In the genomic region with DNA sequence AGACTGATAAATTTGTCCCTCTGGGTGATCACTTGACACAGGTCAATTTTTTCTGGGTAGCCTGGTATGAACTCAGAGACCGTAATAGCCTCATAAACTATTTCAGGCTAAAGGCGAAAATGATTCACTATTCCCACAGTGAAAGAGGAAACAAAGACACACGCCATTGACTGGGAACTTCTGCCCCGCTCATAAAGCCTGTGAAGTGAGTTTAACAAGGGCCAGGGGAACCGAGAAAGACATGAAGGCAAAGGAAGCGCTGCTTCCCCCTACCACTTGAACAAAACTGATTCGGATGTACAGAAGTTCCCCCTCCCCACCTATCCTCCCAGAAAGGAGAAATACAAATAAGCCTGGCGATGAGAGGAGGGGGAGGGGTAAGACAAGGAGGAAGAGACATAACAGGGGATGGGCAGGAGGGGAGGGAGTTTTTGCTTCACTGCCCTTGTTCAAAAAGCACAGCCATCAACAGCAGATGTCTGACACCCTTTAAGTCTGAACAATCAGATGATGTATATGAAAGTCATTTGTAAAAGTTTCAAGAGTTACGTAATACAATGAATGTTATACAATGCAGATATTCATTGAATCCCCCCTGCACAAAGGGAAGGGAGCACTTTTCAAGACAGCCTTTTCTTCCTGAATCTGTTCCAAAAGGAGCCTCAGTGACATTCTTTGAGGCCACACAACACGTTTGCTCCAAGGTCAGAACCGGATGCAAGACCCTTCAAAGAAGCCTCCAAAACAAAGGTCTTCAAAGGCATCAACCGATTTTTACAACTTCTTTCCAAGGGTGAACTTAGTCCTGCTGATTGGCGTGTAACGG, we compare ENCODE assay signal across 8 cellular contexts. TPM values are rescaled to one million over a fixed set of nuclear protein-coding genes. Genes with fewer than 3 reads are reported as not detected.
DNase-seq lines count a peak whose midpoint lies in the region; ATAC-seq and TF ChIP-seq lines count a peak whose summit lies in the region.

No MANE protein-coding gene starts in this region.

- DNase-seq in BE2C (no peak), SIG-M5 (lab: John Stamatoyannopoulos, UW) (peak; percentile 79), foreskin fibroblast (peak; percentile 29 to 69), omental fat pad (ENCODE audit: low spot score) (no peak), hepatic stellate cell (ENCODE audit: low spot score) (no peak)
- DNase-seq in effector memory CD4-positive, alpha-beta T cell = no peak

- ATAC-seq in GM18873 (IDR thresholded peaks at IDR 0.05; ENCODE audit: low FRiP score, unreplicated experiment) (peak; percentile 71), HG03039 (IDR thresholded peaks at IDR 0.05; ENCODE audit: unreplicated experiment) (peak; percentile 75), omental fat pad (ENCODE audit: low FRiP score) (peak; percentile 48)

- no peaks in the 10 kb centered on the region for H3K36me3 ChIP-seq in BE2C
- no peaks in the 10 kb centered on the region for H3K36me3 ChIP-seq in effector memory CD4-positive, alpha-beta T cell (ENCODE audit: control insufficient read depth, insufficient read depth, low read length)

- TF ChIP-seq CTCF in BE2C (IDR thresholded peaks at IDR 0.05; ENCODE audit: low read depth, low read length) (no peak), foreskin fibroblast (IDR thresholded peaks at IDR 0.05; ENCODE audit: low read depth, low read length) (no peak), omental fat pad (IDR thresholded peaks at IDR 0.05) (no peak)

- peaks cover 30% of the 10 kb centered on the region for H3K27me3 ChIP-seq in BE2C
- H3K27me3 ChIP-seq in effector memory CD4-positive, alpha-beta T cell (replicated peaks; ENCODE audit: control insufficient read depth, insufficient read depth, low read length, poor library complexity, severe bottlenecking) = peaks cover 7% of the 10 kb centered on the region

- no peaks in the 10 kb centered on the region for H3K9me3 ChIP-seq in BE2C
- H3K9me3 ChIP-seq in effector memory CD4-positive, alpha-beta T cell (ENCODE audit: control insufficient read depth, low read length) = no peaks in the 10 kb centered on the region

- H3K4me3 ChIP-seq in BE2C (ENCODE audit: low read depth, low read length) (peak overlapping the region; percentile 44), foreskin fibroblast (ENCODE audit: low read depth in 1 of 2, low read length in 2 of 2) (peak overlapping the region; percentile 40 to 52)
- no peak overlapping the region for H3K4me3 ChIP-seq in effector memory CD4-positive, alpha-beta T cell (ENCODE audit: insufficient read depth, low read depth, low read length, poor library complexity, severe bottlenecking)

- no peaks in the 10 kb centered on the region for H3K4me1 ChIP-seq in BE2C
- peaks cover 3% of the 10 kb centered on the region for H3K4me1 ChIP-seq in effector memory CD4-positive, alpha-beta T cell (ENCODE audit: control insufficient read depth, insufficient read depth, low read length, poor library complexity, severe bottlenecking)

- no peak overlapping the region for H3K27ac ChIP-seq in effector memory CD4-positive, alpha-beta T cell (ENCODE audit: insufficient read depth, low read length, poor library complexity, severe bottlenecking)

RNA-seq across cellular contexts. Expression of a gene that starts 0.7 kb away (rescaled TPM):
- 0.31 TPM for polyA plus RNA-seq in BE2C (2012; ENCODE audit: insufficient read depth, insufficient read length, low read depth)
- under 1 TPM; 0.38 to 0.84 (median 0.61) TPM for total RNA-seq in omental fat pad

Comparison
In these comparisons a context has a peak if more than half of its experiments do, and no peak if none do; other contexts are left out.
1. DNase-seq: peak in SIG-M5 (single experiment) and foreskin fibroblast (2 of 2); none in BE2C (single experiment), omental fat pad (single experiment), hepatic stellate cell (single experiment) and effector memory CD4-positive, alpha-beta T cell (0 of 3).
2. Peak in every context shown above with its lines, with median percentiles within 50 percentile points of each other: ATAC-seq.